Comparison of ENCODE assay signal across 1 cellular context in the genomic region with DNA sequence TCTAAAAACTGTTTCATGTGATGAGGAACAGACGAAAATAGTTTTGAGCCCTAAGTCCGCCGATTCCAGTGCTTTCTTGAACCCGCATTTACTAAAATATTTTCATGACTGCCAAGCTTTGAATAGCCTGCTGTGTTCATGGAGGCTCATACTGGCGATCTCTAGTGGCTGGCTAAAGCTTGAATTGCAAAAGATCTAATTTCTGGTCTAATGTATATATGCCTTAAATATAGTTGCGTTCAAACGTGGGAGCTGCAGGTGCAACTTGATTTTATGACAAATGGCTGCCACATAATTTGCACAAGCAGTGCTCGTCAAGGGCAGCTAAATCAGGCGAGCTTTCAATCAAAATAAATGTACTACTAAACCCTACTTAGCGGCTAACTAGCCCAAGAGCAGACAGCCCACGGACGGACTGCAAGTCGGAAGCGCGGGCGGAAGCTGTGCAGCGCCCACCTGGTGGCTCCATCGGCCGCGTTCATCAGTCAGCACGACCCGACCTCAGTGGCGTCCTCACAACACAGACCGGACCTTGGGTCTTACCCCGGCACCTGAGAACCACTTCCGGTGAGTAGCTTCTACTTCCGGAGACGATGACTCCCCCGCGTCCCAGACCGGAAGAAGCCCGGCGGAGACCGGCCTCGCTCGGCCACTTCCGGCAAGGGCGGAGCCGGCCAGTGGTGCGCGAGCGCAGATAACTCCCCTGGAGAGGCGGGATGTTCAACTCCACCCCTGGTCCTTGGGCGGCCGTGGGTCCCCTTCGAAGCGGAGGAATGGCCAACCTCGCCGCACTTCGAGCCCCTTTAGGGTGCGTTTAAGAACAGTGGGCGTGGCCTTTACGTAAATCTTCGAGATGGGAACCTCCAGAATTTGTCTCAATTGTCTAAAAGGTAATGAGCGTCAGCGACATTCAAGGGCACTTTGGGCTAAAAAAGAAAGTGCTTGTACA.
A peak's percentile ranks its signal among the peaks of the same experiment; 100 is the strongest.
TF ChIP-seq lines count a peak whose summit lies in the region.

No MANE protein-coding gene starts in this region.

TF ChIP-seq in K562, 482 proteins besides CTCF, POLR2A, EP300 and RAD21 (continued from another document and continues in another):
- TF ChIP-seq, protein P1, sequence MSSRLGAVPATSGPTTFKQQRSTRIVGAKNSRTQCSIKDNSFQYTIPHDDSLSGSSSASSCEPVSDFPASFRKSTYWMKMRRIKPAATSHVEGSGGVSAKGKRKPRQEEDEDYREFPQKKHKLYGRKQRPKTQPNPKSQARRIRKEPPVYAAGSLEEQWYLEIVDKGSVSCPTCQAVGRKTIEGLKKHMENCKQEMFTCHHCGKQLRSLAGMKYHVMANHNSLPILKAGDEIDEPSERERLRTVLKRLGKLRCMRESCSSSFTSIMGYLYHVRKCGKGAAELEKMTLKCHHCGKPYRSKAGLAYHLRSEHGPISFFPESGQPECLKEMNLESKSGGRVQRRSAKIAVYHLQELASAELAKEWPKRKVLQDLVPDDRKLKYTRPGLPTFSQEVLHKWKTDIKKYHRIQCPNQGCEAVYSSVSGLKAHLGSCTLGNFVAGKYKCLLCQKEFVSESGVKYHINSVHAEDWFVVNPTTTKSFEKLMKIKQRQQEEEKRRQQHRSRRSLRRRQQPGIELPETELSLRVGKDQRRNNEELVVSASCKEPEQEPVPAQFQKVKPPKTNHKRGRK (tag; IDR thresholded peaks at IDR 0.05) = no peak
- TF ChIP-seq ZNF384 (IDR thresholded peaks at IDR 0.05; ENCODE audit: low read depth, low read length) (no peak), CHD1 (IDR thresholded peaks at IDR 0.05; ENCODE audit: low read length) (peak; percentile 75), GATAD2B (IDR thresholded peaks at IDR 0.05; ENCODE audit: borderline replicate concordance) (0 out of 2 replicates have a peak, but pooled peaks have one; percentile 26), ZNF143 (CRISPR knock-in tag; IDR thresholded peaks at IDR 0.05) (no peak), ZNF780A (CRISPR knock-in tag; IDR thresholded peaks at IDR 0.05) (no peak), ZNF23 (CRISPR knock-in tag; IDR thresholded peaks at IDR 0.05) (no peak), FOXA1 (IDR thresholded peaks at IDR 0.05; ENCODE audit: borderline replicate concordance) (no peak), ETS2 (tag; IDR thresholded peaks at IDR 0.05; ENCODE audit: borderline replicate concordance, poor library complexity, severe bottlenecking) (no peak), RNF2 (IDR thresholded peaks at IDR 0.05) (peak; percentile 80), ADNP (tag; IDR thresholded peaks at IDR 0.05) (no peak), U2AF2 (optimal IDR thresholded peaks at IDR 0.05; ENCODE audit: low read depth, low read length) (no peak), EP400 (IDR thresholded peaks at IDR 0.05) (peak; percentile 80), TOE1 (IDR thresholded peaks at IDR 0.05; ENCODE audit: borderline replicate concordance) (peak; percentile 40; the same call in 1 of the 2 replicates), TOE1 (CRISPR knock-in tag; IDR thresholded peaks at IDR 0.05; ENCODE audit: borderline replicate concordance, low read depth) (no peak), ZKSCAN1 (IDR thresholded peaks at IDR 0.05; ENCODE audit: low read depth, low read length) (peak; percentile 76; the same call in 1 of the 2 replicates), PHB2 (IDR thresholded peaks at IDR 0.05; ENCODE audit: low read depth) (no peak), NCOR1 (IDR thresholded peaks at IDR 0.05) (peak; percentile 61), TARDBP (IDR thresholded peaks at IDR 0.05) (no peak), HCFC1 (IDR thresholded peaks at IDR 0.05; ENCODE audit: low read depth, low read length) (peak; percentile 81), KAT8 (IDR thresholded peaks at IDR 0.05; ENCODE audit: low read depth) (no peak), ASH1L (IDR thresholded peaks at IDR 0.05; ENCODE audit: borderline replicate concordance, low read depth, partially characterized antibody) (peak; percentile 54), ZNF311 (CRISPR knock-in tag; IDR thresholded peaks at IDR 0.05) (no peak), HDAC2 (IDR thresholded peaks at IDR 0.05) (no peak), GATA2 (CRISPR knock-in tag; IDR thresholded peaks at IDR 0.05) (no peak), POLR2B (IDR thresholded peaks at IDR 0.05; ENCODE audit: low read depth, partially characterized antibody) (peak; percentile 93), MEIS2 (IDR thresholded peaks at IDR 0.05; ENCODE audit: partially characterized antibody) (peak; percentile 84), JUNB (CRISPR knock-in tag; conservative IDR thresholded peaks at IDR 0.05) (no peak), SIN3B (IDR thresholded peaks at IDR 0.05; ENCODE audit: low read depth) (peak; percentile 33; the same call in 1 of the 2 replicates), PHTF2 (CRISPR knock-in tag; IDR thresholded peaks at IDR 0.05) (peak; percentile 72; the same call in 1 of the 2 replicates), KLF1 (tag; IDR thresholded peaks at IDR 0.05) (peak; percentile 78; the same call in 1 of the 2 replicates), BHLHE40 (IDR thresholded peaks at IDR 0.05; ENCODE audit: low read length) (peak; percentile 35; the same call in 1 of the 2 replicates), ZNF778 (CRISPR knock-in tag; IDR thresholded peaks at IDR 0.05) (no peak), ZNF79 (CRISPR knock-in tag; IDR thresholded peaks at IDR 0.05; ENCODE audit: low read depth) (no peak), RBM22 (IDR thresholded peaks at IDR 0.05; ENCODE audit: low read depth, low read length, poor library complexity, severe bottlenecking) (peak; percentile 86)
- TF ChIP-seq, protein P2, sequence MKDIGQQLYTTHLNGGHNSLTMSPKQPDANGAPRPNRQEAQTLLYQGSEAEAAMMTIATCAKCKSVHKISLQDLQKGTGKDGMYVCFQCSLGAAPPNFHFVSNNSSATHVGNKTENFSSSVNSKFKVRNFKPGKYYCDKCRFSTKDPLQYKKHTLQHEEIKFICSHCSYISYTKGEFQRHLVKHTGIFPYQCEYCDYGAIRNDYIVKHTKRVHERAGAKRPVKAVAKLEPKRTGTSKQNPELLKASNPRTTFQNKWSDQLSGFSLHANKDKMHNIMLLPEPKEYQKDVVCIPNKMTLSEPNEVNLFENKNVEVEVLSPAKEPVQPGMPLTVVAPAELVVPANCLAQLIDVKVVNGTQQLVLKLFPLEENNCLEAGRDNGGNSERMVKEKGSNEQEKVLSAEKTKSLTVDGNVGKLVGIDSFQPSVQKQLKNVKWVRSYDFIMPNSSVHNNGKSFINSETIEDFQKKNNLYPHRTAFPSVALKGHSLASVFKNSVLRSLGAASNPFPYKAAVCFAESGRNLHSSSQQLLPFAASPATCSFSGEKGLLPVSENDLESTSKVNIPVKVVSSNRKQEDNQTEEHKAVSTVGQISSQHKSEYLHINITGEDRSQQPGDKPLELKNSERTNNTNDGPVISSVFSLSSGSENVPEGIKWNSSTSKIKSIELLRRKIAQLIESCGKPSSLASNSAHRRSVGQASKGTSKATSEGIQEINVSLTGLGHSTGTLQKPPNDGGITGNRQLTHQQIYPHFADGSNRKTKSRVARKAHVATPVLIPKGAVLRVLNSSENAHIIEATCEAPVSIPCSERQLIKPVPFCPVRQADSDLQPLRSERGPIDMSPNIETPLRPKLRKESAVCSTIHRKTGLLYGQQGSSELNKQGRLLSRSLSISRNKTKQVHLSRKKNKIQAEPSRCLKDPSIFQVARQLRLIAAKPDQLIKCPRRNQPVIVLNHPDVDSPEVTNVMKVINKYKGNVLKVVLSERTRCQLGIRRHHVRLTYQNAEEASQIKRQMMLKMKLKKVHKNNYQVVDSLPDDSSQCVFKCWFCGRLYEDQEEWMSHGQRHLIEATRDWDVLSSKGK (CRISPR knock-in tag; IDR thresholded peaks at IDR 0.05) = no peak
- TF ChIP-seq, protein P3, sequence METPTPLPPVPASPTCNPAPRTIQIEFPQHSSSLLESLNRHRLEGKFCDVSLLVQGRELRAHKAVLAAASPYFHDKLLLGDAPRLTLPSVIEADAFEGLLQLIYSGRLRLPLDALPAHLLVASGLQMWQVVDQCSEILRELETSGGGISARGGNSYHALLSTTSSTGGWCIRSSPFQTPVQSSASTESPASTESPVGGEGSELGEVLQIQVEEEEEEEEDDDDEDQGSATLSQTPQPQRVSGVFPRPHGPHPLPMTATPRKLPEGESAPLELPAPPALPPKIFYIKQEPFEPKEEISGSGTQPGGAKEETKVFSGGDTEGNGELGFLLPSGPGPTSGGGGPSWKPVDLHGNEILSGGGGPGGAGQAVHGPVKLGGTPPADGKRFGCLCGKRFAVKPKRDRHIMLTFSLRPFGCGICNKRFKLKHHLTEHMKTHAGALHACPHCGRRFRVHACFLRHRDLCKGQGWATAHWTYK (CRISPR knock-in tag; IDR thresholded peaks at IDR 0.05) = peak; percentile 83; the same call in 1 of the 2 replicates
- TF ChIP-seq, protein P4, sequence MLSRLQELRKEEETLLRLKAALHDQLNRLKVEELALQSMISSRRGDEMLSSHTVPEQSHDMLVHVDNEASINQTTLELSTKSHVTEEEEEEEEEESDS (CRISPR knock-in tag; IDR thresholded peaks at IDR 0.05) = no peak
- TF ChIP-seq, protein P5, sequence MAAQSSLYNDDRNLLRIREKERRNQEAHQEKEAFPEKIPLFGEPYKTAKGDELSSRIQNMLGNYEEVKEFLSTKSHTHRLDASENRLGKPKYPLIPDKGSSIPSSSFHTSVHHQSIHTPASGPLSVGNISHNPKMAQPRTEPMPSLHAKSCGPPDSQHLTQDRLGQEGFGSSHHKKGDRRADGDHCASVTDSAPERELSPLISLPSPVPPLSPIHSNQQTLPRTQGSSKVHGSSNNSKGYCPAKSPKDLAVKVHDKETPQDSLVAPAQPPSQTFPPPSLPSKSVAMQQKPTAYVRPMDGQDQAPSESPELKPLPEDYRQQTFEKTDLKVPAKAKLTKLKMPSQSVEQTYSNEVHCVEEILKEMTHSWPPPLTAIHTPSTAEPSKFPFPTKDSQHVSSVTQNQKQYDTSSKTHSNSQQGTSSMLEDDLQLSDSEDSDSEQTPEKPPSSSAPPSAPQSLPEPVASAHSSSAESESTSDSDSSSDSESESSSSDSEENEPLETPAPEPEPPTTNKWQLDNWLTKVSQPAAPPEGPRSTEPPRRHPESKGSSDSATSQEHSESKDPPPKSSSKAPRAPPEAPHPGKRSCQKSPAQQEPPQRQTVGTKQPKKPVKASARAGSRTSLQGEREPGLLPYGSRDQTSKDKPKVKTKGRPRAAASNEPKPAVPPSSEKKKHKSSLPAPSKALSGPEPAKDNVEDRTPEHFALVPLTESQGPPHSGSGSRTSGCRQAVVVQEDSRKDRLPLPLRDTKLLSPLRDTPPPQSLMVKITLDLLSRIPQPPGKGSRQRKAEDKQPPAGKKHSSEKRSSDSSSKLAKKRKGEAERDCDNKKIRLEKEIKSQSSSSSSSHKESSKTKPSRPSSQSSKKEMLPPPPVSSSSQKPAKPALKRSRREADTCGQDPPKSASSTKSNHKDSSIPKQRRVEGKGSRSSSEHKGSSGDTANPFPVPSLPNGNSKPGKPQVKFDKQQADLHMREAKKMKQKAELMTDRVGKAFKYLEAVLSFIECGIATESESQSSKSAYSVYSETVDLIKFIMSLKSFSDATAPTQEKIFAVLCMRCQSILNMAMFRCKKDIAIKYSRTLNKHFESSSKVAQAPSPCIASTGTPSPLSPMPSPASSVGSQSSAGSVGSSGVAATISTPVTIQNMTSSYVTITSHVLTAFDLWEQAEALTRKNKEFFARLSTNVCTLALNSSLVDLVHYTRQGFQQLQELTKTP (IDR thresholded peaks at IDR 0.05; ENCODE audit: low read depth in 1 of 2, partially characterized antibody in 2 of 2) = no peak
- TF ChIP-seq, protein P6, sequence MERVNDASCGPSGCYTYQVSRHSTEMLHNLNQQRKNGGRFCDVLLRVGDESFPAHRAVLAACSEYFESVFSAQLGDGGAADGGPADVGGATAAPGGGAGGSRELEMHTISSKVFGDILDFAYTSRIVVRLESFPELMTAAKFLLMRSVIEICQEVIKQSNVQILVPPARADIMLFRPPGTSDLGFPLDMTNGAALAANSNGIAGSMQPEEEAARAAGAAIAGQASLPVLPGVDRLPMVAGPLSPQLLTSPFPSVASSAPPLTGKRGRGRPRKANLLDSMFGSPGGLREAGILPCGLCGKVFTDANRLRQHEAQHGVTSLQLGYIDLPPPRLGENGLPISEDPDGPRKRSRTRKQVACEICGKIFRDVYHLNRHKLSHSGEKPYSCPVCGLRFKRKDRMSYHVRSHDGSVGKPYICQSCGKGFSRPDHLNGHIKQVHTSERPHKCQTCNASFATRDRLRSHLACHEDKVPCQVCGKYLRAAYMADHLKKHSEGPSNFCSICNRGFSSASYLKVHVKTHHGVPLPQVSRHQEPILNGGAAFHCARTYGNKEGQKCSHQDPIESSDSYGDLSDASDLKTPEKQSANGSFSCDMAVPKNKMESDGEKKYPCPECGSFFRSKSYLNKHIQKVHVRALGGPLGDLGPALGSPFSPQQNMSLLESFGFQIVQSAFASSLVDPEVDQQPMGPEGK (CRISPR knock-in tag; IDR thresholded peaks at IDR 0.05; ENCODE audit: borderline replicate concordance) = no peak
- TF ChIP-seq, protein P7, sequence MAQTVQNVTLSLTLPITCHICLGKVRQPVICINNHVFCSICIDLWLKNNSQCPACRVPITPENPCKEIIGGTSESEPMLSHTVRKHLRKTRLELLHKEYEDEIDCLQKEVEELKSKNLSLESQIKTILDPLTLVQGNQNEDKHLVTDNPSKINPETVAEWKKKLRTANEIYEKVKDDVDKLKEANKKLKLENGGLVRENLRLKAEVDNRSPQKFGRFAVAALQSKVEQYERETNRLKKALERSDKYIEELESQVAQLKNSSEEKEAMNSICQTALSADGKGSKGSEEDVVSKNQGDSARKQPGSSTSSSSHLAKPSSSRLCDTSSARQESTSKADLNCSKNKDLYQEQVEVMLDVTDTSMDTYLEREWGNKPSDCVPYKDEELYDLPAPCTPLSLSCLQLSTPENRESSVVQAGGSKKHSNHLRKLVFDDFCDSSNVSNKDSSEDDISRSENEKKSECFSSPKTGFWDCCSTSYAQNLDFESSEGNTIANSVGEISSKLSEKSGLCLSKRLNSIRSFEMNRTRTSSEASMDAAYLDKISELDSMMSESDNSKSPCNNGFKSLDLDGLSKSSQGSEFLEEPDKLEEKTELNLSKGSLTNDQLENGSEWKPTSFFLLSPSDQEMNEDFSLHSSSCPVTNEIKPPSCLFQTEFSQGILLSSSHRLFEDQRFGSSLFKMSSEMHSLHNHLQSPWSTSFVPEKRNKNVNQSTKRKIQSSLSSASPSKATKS (CRISPR knock-in tag; IDR thresholded peaks at IDR 0.05) = peak; percentile 73
- TF ChIP-seq, protein P8, sequence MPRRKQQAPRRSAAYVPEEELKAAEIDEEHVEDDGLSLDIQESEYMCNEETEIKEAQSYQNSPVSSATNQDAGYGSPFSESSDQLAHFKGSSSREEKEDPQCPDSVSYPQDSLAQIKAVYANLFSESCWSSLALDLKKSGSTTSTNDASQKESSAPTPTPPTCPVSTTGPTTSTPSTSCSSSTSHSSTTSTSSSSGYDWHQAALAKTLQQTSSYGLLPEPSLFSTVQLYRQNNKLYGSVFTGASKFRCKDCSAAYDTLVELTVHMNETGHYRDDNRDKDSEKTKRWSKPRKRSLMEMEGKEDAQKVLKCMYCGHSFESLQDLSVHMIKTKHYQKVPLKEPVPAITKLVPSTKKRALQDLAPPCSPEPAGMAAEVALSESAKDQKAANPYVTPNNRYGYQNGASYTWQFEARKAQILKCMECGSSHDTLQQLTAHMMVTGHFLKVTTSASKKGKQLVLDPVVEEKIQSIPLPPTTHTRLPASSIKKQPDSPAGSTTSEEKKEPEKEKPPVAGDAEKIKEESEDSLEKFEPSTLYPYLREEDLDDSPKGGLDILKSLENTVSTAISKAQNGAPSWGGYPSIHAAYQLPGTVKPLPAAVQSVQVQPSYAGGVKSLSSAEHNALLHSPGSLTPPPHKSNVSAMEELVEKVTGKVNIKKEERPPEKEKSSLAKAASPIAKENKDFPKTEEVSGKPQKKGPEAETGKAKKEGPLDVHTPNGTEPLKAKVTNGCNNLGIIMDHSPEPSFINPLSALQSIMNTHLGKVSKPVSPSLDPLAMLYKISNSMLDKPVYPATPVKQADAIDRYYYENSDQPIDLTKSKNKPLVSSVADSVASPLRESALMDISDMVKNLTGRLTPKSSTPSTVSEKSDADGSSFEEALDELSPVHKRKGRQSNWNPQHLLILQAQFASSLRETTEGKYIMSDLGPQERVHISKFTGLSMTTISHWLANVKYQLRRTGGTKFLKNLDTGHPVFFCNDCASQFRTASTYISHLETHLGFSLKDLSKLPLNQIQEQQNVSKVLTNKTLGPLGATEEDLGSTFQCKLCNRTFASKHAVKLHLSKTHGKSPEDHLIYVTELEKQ (CRISPR knock-in tag; IDR thresholded peaks at IDR 0.05) = no peak
